ENCODE assay signal across 8 cellular contexts in the genomic region with DNA sequence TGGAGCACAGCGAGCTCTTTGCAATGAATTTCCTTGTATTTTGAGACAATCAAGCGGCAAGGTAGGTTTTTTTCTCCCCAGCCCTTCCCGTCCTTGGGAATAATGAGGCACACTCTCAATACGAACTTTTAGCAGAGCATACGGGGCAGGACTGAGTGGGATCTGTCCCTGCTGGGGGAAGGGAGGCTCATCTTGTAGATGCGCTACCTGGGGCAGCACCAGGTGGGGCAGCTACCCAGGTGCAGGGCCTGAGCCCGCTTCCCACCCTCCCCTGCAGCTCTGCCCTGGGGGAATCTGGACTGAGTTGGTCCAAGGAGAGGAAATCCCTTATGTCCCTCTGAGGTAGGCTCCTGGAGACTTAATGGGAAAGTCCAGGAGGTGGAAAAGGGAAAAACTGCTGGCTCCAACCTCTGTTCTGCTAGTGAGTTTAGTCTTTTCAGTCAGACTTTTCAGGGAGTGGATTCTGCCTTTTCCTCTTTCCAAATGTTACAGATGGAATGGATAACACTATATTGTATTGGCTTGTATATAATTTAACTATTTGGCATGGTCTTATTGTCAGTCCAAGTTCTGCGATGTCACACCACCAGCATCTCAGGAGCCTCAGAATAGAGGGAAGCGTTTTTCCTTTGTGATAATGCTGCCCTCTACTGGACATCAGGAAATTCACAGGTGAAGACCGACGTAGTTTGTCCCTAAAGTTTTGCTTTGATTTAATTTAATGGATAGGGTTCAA. TPM values are rescaled to one million over a fixed set of nuclear protein-coding genes. Genes with fewer than 3 reads are reported as not detected.
DNase-seq lines count a peak whose midpoint lies in the region; ATAC-seq, FAIRE-seq and TF ChIP-seq lines count a peak whose summit lies in the region.

No MANE protein-coding gene starts in this region.

- H3K9me3 ChIP-seq in body of pancreas (no peaks in the 10 kb centered on the region), thoracic aorta (no peaks in the 10 kb centered on the region)

- ATAC-seq in body of pancreas: peak; percentile 38
- no peak for ATAC-seq in thoracic aorta (ENCODE audit: insufficient number of reproducible peaks, low FRiP score, low read depth)
- no peak for ATAC-seq in GM21515 (IDR thresholded peaks at IDR 0.05; ENCODE audit: unreplicated experiment)
- no peak for ATAC-seq in GM18858 (IDR thresholded peaks at IDR 0.05; ENCODE audit: unreplicated experiment)

- FAIRE-seq in H54 (lab: Jason Lieb, UNC): no peak

- DNase-seq in DMS53 (lab: John Stamatoyannopoulos, UW) (peak; percentile 68), H54 (ENCODE audit: insufficient read length, low spot score) (peak; percentile 15), NCI-H774 (lab: John Stamatoyannopoulos, UW) (peak; percentile 10), body of pancreas (peak; percentile 23 to 35 (median 28)), inferior parietal cortex (ENCODE audit: extremely low spot score) (peak; percentile 85), thoracic aorta (ENCODE audit: low spot score) (no peak)

- H3K4me3 ChIP-seq in body of pancreas (no peak overlapping the region), thoracic aorta (no peak overlapping the region)

- TF ChIP-seq CTCF in body of pancreas (IDR thresholded peaks at IDR 0.05): peak; percentile 60 to 84 (median 80)
- TF ChIP-seq CTCF in thoracic aorta (IDR thresholded peaks at IDR 0.05): peak; percentile 71

- WGBS in body of pancreas, 2 donors: 24 to 29% methylated on average over 11 of the region's 11 CpGs

- no peak overlapping the region for H3K27ac ChIP-seq in body of pancreas
- H3K27ac ChIP-seq in thoracic aorta: no peak overlapping the region

- H3K36me3 ChIP-seq in body of pancreas (replicated peaks in 1 of 2; ENCODE audit: insufficient read depth in 1 of 2, low read depth in 2 of 2) (no peaks in the 10 kb centered on the region), thoracic aorta (no peaks in the 10 kb centered on the region)

- H3K27me3 ChIP-seq in body of pancreas (no peaks in the 10 kb centered on the region), thoracic aorta (replicated peaks; ENCODE audit: insufficient read depth) (no peaks in the 10 kb centered on the region)

- no peaks in the 10 kb centered on the region for H3K4me1 ChIP-seq in body of pancreas
- no peaks in the 10 kb centered on the region for H3K4me1 ChIP-seq in thoracic aorta (ENCODE audit: control insufficient read depth in 1 of 2, low read depth in 2 of 2)

- TF ChIP-seq POLR2A in H54 (IDR thresholded peaks at IDR 0.05; ENCODE audit: low read depth, low read length): no peak
- no peak for TF ChIP-seq POLR2A in body of pancreas (IDR thresholded peaks at IDR 0.05)

- intact Hi-C loops in body of pancreas (cut with DNase I): loop anchor here (5.0 to 10.0 kb wide), 2 partner anchors 130 to 378 kb away; no protein-coding TSS in a partner anchor

RNA-seq across cellular contexts. Expression of gene CES1, which starts 9.6 kb away (rescaled TPM):
- 10 to 100 TPM in 1 of 2 donors, 1 to 10 TPM in 1; 4.2 to 19.1 TPM for total RNA-seq in body of pancreas
- 10 to 100 TPM; 22.7 to 24.8 TPM for total RNA-seq in thoracic aorta

RNA-seq across cellular contexts. Expression of gene CES5A, which starts 32.6 kb away (rescaled TPM):
- not detected for total RNA-seq in body of pancreas
- total RNA-seq in thoracic aorta: not detected
